In genomic region chr6:33579828-33580714, GRCh38 we compare ENCODE assay signal across 8 cellular contexts. TPM values are rescaled to one million over a fixed set of nuclear protein-coding genes. Genes with fewer than 3 reads are reported as not detected.
DNase-seq lines count a peak whose midpoint lies in the region; ATAC-seq and TF ChIP-seq lines count a peak whose summit lies in the region.

TSS of gene BAK1 (minus strand) at chr6:33580276. CDS start at chr6:33577604, 2,672 bp downstream.

- DNase-seq in Ammon's horn (ENCODE audit: low spot score), result peak; percentile 97
- DNase-seq in NCI-H524 treated with DMSO at 0.1 percent for 48 hours (lab: John Stamatoyannopoulos, UW), result peak; percentile 56
- DNase-seq in activated CD4-positive, alpha-beta T cell treated with anti-CD3 and anti-CD28 coated beads for 4 hours, result peak; percentile 79 to 83
- DNase-seq in left colon, result peak; percentile 95 to 96
- DNase-seq in stimulated activated CD4-positive, alpha-beta T cell treated with anti-CD3 and anti-CD28 coated beads, Interleukin-1b, Interleukin-23, amount 100 ng/mL, for 4 hours (ENCODE audit: low read depth in 2 of 2), result peak; percentile 71 to 73

- peak; percentile 91 for ATAC-seq in HG03432 (IDR thresholded peaks at IDR 0.05; ENCODE audit: unreplicated experiment)
- ATAC-seq in left colon, result peak; percentile 67

- intact Hi-C loops in left colon (cut with DNase I, micrococcal nuclease), result loop anchor here (10.0 kb wide), 2 partner anchors 125 to 185 kb away; no protein-coding TSS in a partner anchor

- peak within 1 kb of the TSS; percentile 83 for H3K27ac ChIP-seq in cingulate gyrus (ENCODE audit: low read depth, low read length)

- TF ChIP-seq POLR2A in GM19099 (IDR thresholded peaks at IDR 0.05; ENCODE audit: extremely low read depth, insufficient read length, low read depth), result peak; percentile 80

RNA-seq across cellular contexts. Expression of gene BAK1, which starts in this region (rescaled TPM):
- total RNA-seq in left colon, result 10 to 100 TPM; 85.6 to 93.5 TPM

Comparison
In these comparisons a context has a peak if more than half of its experiments do, and no peak if none do; other contexts are left out.
1. Peak in every context shown above with its lines: DNase-seq, ATAC-seq and H3K27ac ChIP-seq.